ENCODE assay signal across 8 cellular contexts in genomic region chr7:152894295-152895170, GRCh38.
DNase-seq lines count a peak whose midpoint lies in the region; ATAC-seq and TF ChIP-seq lines count a peak whose summit lies in the region.

No MANE protein-coding gene starts in this region.

- no peak overlapping the region for H3K4me3 ChIP-seq in endodermal cell (ENCODE audit: low read length)

- H3K27me3 Mint-ChIP-seq in endodermal cell (ENCODE audit: insufficient read depth), result no peaks in the 10 kb centered on the region
- peaks cover 30% of the 10 kb centered on the region for H3K27me3 Mint-ChIP-seq in nephron (ENCODE audit: low read depth)

- H3K4me1 ChIP-seq in endodermal cell (ENCODE audit: control insufficient read depth, insufficient read depth, low read length), result no peaks in the 10 kb centered on the region

- DNase-seq in DMS53 (lab: John Stamatoyannopoulos, UW) (peak; percentile 49), DMS53 treated with DMSO at 0.1 percent for 48 hours (lab: John Stamatoyannopoulos, UW; ENCODE audit: unreplicated experiment) (no peak), NCI-H2227 (lab: John Stamatoyannopoulos, UW; ENCODE audit: unreplicated experiment) (peak; percentile 62), endodermal cell (peak; percentile 84), omental fat pad (ENCODE audit: low spot score) (no peak)

- TF ChIP-seq CTCF in endodermal cell (conservative IDR thresholded peaks at IDR 0.05), result peak; percentile 96
- TF ChIP-seq CTCF in nephron (IDR thresholded peaks at IDR 0.05; ENCODE audit: unreplicated experiment in 3 of 3), result peak; percentile 92 to 97 (median 94)
- no peak for TF ChIP-seq CTCF in omental fat pad (IDR thresholded peaks at IDR 0.05)

- H3K9me3 ChIP-seq in endodermal cell (ENCODE audit: control insufficient read depth, low read length), result no peaks in the 10 kb centered on the region

- H3K4me3 Mint-ChIP-seq in endodermal cell (no peak overlapping the region), nephron (no peak overlapping the region)

- H3K27me3 ChIP-seq in endodermal cell (ENCODE audit: control insufficient read depth, insufficient read depth, low read length, poor library complexity, severe bottlenecking), result no peaks in the 10 kb centered on the region

- peak; percentile 65 for ATAC-seq in GM21526 (IDR thresholded peaks at IDR 0.05; ENCODE audit: low FRiP score, unreplicated experiment)
- no peak for ATAC-seq in HG02840 (IDR thresholded peaks at IDR 0.05; ENCODE audit: low FRiP score, unreplicated experiment)
- ATAC-seq in omental fat pad (ENCODE audit: low FRiP score), result no peak

- H3K36me3 Mint-ChIP-seq in endodermal cell (ENCODE audit: low read depth) (no peaks in the 10 kb centered on the region), nephron (ENCODE audit: low read depth) (no peaks in the 10 kb centered on the region)

- H3K9me3 Mint-ChIP-seq in endodermal cell (no peaks in the 10 kb centered on the region), nephron (no peaks in the 10 kb centered on the region)

- H3K27ac Mint-ChIP-seq in endodermal cell, result no peak overlapping the region
- peak overlapping the region in 1 of 3 experiments; percentile 69 for H3K27ac Mint-ChIP-seq in nephron

- H3K4me1 Mint-ChIP-seq in endodermal cell, result no peaks in the 10 kb centered on the region
- peaks cover 2% of the 10 kb centered on the region for H3K4me1 Mint-ChIP-seq in nephron

- WGBS in endodermal cell (ENCODE audit: insufficient coverage in 1 of 2, insufficient read length in 1 of 2), 2 experiments, result 44 to 66% methylated on average over 32 to 52 of the region's 52 CpGs

- no peak overlapping the region for H3K9ac ChIP-seq in endodermal cell (ENCODE audit: extremely low read depth, low read length, poor library complexity, severe bottlenecking)

- no peaks in the 10 kb centered on the region for H3K36me3 ChIP-seq in endodermal cell (ENCODE audit: control insufficient read depth, insufficient read depth, low read length)

- H3K27ac ChIP-seq in endodermal cell (ENCODE audit: low read depth, low read length), result no peak overlapping the region

Comparison
In these comparisons a context has a peak if more than half of its experiments do, and no peak if none do; other contexts are left out.
1. DNase-seq: peak in DMS53 (single experiment), NCI-H2227 (single experiment) and endodermal cell (single experiment); none in DMS53 treated with DMSO at 0.1 percent for 48 hours (single experiment) and omental fat pad (single experiment).
2. CTCF ChIP-seq: peak in endodermal cell (single experiment) and nephron (3 of 3); none in omental fat pad (0 of 3).